In the genomic region with DNA sequence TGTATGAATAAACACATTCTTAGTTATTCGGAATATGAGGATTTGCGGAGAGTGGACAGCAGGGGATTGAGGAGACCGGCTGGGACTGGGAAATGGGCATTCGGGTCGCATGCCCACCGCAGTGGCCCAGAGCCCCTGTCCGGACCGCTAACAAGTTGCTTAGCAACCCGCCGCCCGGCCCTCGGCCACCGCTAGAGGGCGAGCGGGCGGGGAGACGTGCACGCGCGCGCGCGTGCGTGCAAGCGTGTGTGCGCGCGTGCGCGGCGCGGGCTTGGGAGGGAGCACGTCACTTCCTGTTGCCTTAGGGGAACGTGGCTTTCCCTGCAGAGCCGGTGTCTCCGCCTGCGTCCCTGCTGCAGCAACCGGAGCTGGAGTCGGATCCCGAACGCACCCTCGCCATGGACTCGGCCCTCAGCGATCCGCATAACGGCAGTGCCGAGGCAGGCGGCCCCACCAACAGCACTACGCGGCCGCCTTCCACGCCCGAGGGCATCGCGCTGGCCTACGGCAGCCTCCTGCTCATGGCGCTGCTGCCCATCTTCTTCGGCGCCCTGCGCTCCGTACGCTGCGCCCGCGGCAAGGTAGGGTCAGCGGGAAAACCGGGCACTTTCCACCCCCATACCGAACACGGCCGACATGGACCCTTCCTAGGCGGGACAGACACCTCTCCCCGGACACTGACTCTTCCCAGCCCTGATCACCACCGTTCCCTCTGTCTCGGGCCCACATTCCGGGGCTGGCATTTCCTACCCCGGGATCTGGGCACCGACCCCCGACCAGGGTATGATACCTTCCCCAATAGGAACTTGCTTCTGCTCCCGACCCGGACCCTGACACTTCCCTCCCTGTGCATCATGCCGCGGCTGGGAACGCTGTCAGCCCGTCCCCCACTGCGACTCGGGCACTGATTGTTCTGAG, we compare ENCODE assay signal across 8 cellular contexts. TPM values are rescaled to one million over a fixed set of nuclear protein-coding genes. Genes with fewer than 3 reads are reported as not detected.
DNase-seq lines count a peak whose midpoint lies in the region; ATAC-seq and TF ChIP-seq lines count a peak whose summit lies in the region.

A gene with protein sequence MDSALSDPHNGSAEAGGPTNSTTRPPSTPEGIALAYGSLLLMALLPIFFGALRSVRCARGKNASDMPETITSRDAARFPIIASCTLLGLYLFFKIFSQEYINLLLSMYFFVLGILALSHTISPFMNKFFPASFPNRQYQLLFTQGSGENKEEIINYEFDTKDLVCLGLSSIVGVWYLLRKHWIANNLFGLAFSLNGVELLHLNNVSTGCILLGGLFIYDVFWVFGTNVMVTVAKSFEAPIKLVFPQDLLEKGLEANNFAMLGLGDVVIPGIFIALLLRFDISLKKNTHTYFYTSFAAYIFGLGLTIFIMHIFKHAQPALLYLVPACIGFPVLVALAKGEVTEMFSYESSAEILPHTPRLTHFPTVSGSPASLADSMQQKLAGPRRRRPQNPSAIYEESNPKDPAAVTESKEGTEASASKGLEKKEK (plus strand): TSS at position 289 of the 918 bp plus-strand sequence. CDS start 110 bp downstream, at position 399.

- peak within 1 kb of the TSS; percentile 88 for H3K4me3 ChIP-seq in BE2C (ENCODE audit: low read depth, low read length)

- no peak within 1 kb of the TSS for H3K4me3 Mint-ChIP-seq in activated CD4-positive, alpha-beta T cell treated with anti-CD3 and anti-CD28 coated beads, Interleukin-2, amount 10 ng/mL, durations not matched to agents 24 days and 14 days

- TF ChIP-seq POLR2A in GM19099 (IDR thresholded peaks at IDR 0.05; ENCODE audit: extremely low read depth, insufficient read length, low read depth) = peak; percentile 95

- peak within 1 kb of the TSS; percentile 45 for H3K27ac Mint-ChIP-seq in activated CD4-positive, alpha-beta T cell treated with anti-CD3 and anti-CD28 coated beads, Interleukin-2, amount 10 ng/mL, durations not matched to agents 24 days and 14 days

- no peaks in the 10 kb centered on the region for H3K27me3 ChIP-seq in BE2C

- H3K36me3 Mint-ChIP-seq in activated CD4-positive, alpha-beta T cell treated with anti-CD3 and anti-CD28 coated beads, Interleukin-2, amount 10 ng/mL, durations not matched to agents 24 days and 14 days (ENCODE audit: low read depth) = peaks cover 9% of the 10 kb centered on the region

- no peaks in the 10 kb centered on the region; the same call in 1 of the 2 replicates for H3K4me1 ChIP-seq in BE2C

- ATAC-seq in HG03432 (IDR thresholded peaks at IDR 0.05; ENCODE audit: unreplicated experiment) (peak; percentile 94), left lobe of liver (peak; percentile 95)

- no peaks in the 10 kb centered on the region for H3K9me3 ChIP-seq in BE2C

- peaks cover 19% of the 10 kb centered on the region for H3K36me3 ChIP-seq in BE2C

- intact Hi-C loops in activated CD4-positive, alpha-beta T cell treated with anti-CD3 and anti-CD28 coated beads, Interleukin-2, amount 10 ng/mL, durations not matched to agents 24 days and 14 days (cut with micrococcal nuclease) = loop anchor here (1.0 to 10.0 kb wide), 4 partner anchors 50 to 208 kb away; a partner anchor contains a TSS

- DNase-seq in BE2C (peak; percentile 95), NCI-H510A (lab: John Stamatoyannopoulos, UW) (peak; percentile 91), cortex of kidney (lab: John Stamatoyannopoulos, UW) (peak; percentile 81), left lobe of liver (ENCODE audit: low spot score) (peak; percentile 90)
- DNase-seq in activated CD4-positive, alpha-beta T cell treated with anti-CD3 and anti-CD28 coated beads, Interleukin-2, amount 10 ng/mL, durations not matched to agents 24 days and 14 days = peak; percentile 97
- DNase-seq in stimulated activated CD4-positive, alpha-beta T cell treated with anti-CD3 and anti-CD28 coated beads, Interleukin-2, amount 100 ng/mL, for 4 hours (ENCODE audit: low read depth) = peak; percentile 82

- H3K9me3 Mint-ChIP-seq in activated CD4-positive, alpha-beta T cell treated with anti-CD3 and anti-CD28 coated beads, Interleukin-2, amount 10 ng/mL, durations not matched to agents 24 days and 14 days = no peaks in the 10 kb centered on the region

- TF ChIP-seq CTCF in BE2C (IDR thresholded peaks at IDR 0.05; ENCODE audit: low read depth, low read length) = peak; percentile 82

- peaks cover 10% of the 10 kb centered on the region for H3K4me1 Mint-ChIP-seq in activated CD4-positive, alpha-beta T cell treated with anti-CD3 and anti-CD28 coated beads, Interleukin-2, amount 10 ng/mL, durations not matched to agents 24 days and 14 days

- no peaks in the 10 kb centered on the region for H3K27me3 Mint-ChIP-seq in activated CD4-positive, alpha-beta T cell treated with anti-CD3 and anti-CD28 coated beads, Interleukin-2, amount 10 ng/mL, durations not matched to agents 24 days and 14 days

RNA-seq across cellular contexts. Expression of the gene that starts here (rescaled TPM):
- polyA plus RNA-seq in BE2C (2012; ENCODE audit: insufficient read depth, insufficient read length, low read depth) = 295 TPM
- total RNA-seq in activated CD4-positive, alpha-beta T cell treated with anti-CD3 and anti-CD28 coated beads, Interleukin-2, amount 10 ng/mL, durations not matched to agents 24 days and 14 days = 181 and 193 TPM in 2 replicates
- total RNA-seq in left lobe of liver = 147 TPM

Comparison
In these comparisons a context has a peak if more than half of its experiments do, and no peak if none do; other contexts are left out.
1. Peak in every context shown above with its lines: DNase-seq, ATAC-seq and H3K4me3 ChIP-seq.